27 cellular contexts compared by ENCODE assay signal in the genomic region with DNA sequence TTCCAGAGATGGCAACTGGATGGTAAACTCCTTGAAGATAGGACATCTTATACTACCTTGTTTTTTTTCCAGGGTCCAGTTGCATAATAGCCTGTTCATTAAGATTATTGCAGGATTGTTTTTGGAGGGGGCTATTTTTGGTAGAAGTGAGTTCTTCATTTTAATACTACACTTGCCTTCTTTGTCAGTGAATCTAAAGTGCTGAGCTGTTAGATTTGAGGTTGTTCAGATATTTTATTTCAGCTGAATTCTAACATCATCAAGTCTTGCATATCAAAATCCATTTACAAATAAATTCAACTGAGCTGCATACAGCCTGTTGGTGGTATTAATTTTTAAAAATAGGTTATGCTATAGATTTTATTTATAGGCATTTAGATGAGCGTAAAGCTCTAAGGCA.
"Had no signal": no experiment of that assay in that cellular context is flagged by ENCODE, and none has a peak within 500 bp of the region (broad histone marks: within the 10 kb centered on the region; RNA-seq: fewer than 3 reads in every experiment).

No MANE protein-coding gene starts in this region.

- H3K9me3 ChIP-seq: adrenal gland, body of pancreas, esophagus squamous epithelium, gastroesophageal sphincter had no signal

- H3K4me3 ChIP-seq: adrenal gland, body of pancreas, esophagus squamous epithelium, gastroesophageal sphincter had no signal

- H3K36me3 ChIP-seq: adrenal gland, esophagus squamous epithelium, gastroesophageal sphincter had no signal

- H3K27ac ChIP-seq: adrenal gland, body of pancreas, epithelial cell of prostate, esophagus squamous epithelium, gastroesophageal sphincter had no signal

- ATAC-seq: activated CD4-positive, alpha-beta T cell treated with anti-CD3 and anti-CD28 coated beads for 36 hours; activated CD8-positive, alpha-beta memory T cell treated with anti-CD3 and anti-CD28 coated beads, Interleukin-2, amount 10 ng/mL, durations not matched to agents 7 days and 5 days; activated CD8-positive, alpha-beta T cell treated with anti-CD3 and anti-CD28 coated beads, Interleukin-2, amount 10 ng/mL, durations not matched to agents 7 days and 5 days; activated naive CD8-positive, alpha-beta T cell treated with anti-CD3 and anti-CD28 coated beads, Interleukin-2, amount 50 U/mL, for 24 hours; body of pancreas; gastroesophageal sphincter had no signal

- H3K27me3 ChIP-seq: adrenal gland, body of pancreas, esophagus squamous epithelium, gastroesophageal sphincter had no signal

- DNase-seq: activated CD4-positive, alpha-beta memory T cell treated with anti-CD3 and anti-CD28 coated beads for 36 hours; activated CD4-positive, alpha-beta T cell treated with anti-CD3 and anti-CD28 coated beads for 36 hours; activated CD4-positive, alpha-beta T cell treated with anti-CD3 and anti-CD28 coated beads, Interleukin-2, amount 10 ng/mL, durations not matched to agents 24 days and 14 days; activated CD4-positive, CD25-positive, alpha-beta regulatory T cell; activated CD4-positive, CD25-positive, alpha-beta regulatory T cell treated with anti-CD3 and anti-CD28 coated beads, Interleukin-2, amount 50 U/mL, for 72 hours; activated CD8-positive, alpha-beta memory T cell treated with anti-CD3 and anti-CD28 coated beads, Interleukin-2, amount 10 ng/mL, durations not matched to agents 7 days and 5 days; activated CD8-positive, alpha-beta memory T cell treated with anti-CD3 and anti-CD28 coated beads, Interleukin-2, amount 50 U/mL, for 4 hours; activated CD8-positive, alpha-beta T cell treated with anti-CD3 and anti-CD28 coated beads, Interleukin-2, amount 10 ng/mL, durations not matched to agents 7 days and 5 days; activated effector memory CD4-positive, alpha-beta T cell treated with anti-CD3 and anti-CD28 coated beads, Interleukin-2, amount 50 U/mL, for 16 hours; activated naive CD4-positive, alpha-beta T cell treated with anti-CD3 and anti-CD28 coated beads for 36 hours; activated naive CD8-positive, alpha-beta T cell treated with anti-CD3 and anti-CD28 coated beads for 36 hours; activated naive CD8-positive, alpha-beta T cell treated with anti-CD3 and anti-CD28 coated beads, Interleukin-2, amount 50 U/mL, for 24 hours; activated T-cell treated with anti-CD3 and anti-CD28 coated beads, Interleukin-2, amount 50 U/mL, for 1 hour; activated T-cell treated with anti-CD3 and anti-CD28 coated beads, Interleukin-2, amount 50 U/mL, for 48 hours; adrenal gland; amygdala; aorta; body of pancreas; caudate nucleus; cortex of kidney; dermis blood vessel endothelial cell; effector CD8-positive, alpha-beta T cell; esophagus squamous epithelium; foreskin melanocyte; T-helper 2 cell had no signal
